9 cellular contexts compared by ENCODE assay signal in genomic region chr5:90529234-90529938, GRCh38. TPM values are rescaled to one million over a fixed set of nuclear protein-coding genes. Genes with fewer than 3 reads are reported as not detected.
DNase-seq lines count a peak whose midpoint lies in the region; ATAC-seq, FAIRE-seq and TF ChIP-seq lines count a peak whose summit lies in the region.
"Had no signal": no experiment of that assay in that cellular context is flagged by ENCODE, and none has a peak within 500 bp of the region (broad histone marks: within the 10 kb centered on the region; RNA-seq: fewer than 3 reads in every experiment).

TSS of gene LYSMD3 (minus strand) at chr5:90529584. CDS start at chr5:90525289, 4,295 bp downstream.

- peak within 1 kb of the TSS; percentile 97 to 98 (median 97) for H3K4me3 ChIP-seq in keratinocyte (ENCODE audit: control insufficient read depth in 2 of 3, extremely low read depth in 1 of 3, insufficient read depth in 2 of 3, low read depth in 1 of 3, low read length in 3 of 3)

- peaks cover 4% of the 10 kb centered on the region for H3K27me3 ChIP-seq in keratinocyte (ENCODE audit: control insufficient read depth, extremely low read depth, insufficient read depth, low read length)

- peak; percentile 93 for ATAC-seq in HG03196 (IDR thresholded peaks at IDR 0.05; ENCODE audit: unreplicated experiment)
- peak; percentile 88 to 91 for ATAC-seq in activated CD4-positive, CD25-positive, alpha-beta regulatory T cell treated with anti-CD3 and anti-CD28 coated beads, Interleukin-2, amount 50 U/mL, for 24 hours

- H3K4me1 ChIP-seq in keratinocyte (ENCODE audit: control insufficient read depth, extremely low read depth, insufficient read depth, low read length): peaks cover 16% of the 10 kb centered on the region

- no peak for TF ChIP-seq CTCF in keratinocyte (optimal IDR thresholded peaks at IDR 0.05 in 1 of 3, IDR thresholded peaks at IDR 0.05 in 1 of 3, conservative IDR thresholded peaks at IDR 0.05 in 1 of 3; ENCODE audit: extremely low read depth in 1 of 3, insufficient read depth in 2 of 3, low read length in 3 of 3)

- peaks cover 43% of the 10 kb centered on the region for H3K79me2 ChIP-seq in keratinocyte (ENCODE audit: control insufficient read depth, insufficient read depth, low read length)

- DNase-seq in AG08396 (ENCODE audit: low spot score): peak; percentile 98
- DNase-seq in NCI-H446 (lab: John Stamatoyannopoulos, UW): peak; percentile 88 to 96
- peak; percentile 98 for DNase-seq in cerebellar cortex (ENCODE audit: low spot score)
- DNase-seq in keratinocyte (ENCODE audit: low read depth, low spot score): peak; percentile 45
- DNase-seq in stimulated activated CD4-positive, alpha-beta T cell treated with anti-CD3 and anti-CD28 coated beads, Interleukin-15, amount 100 ng/mL, for 1 hour (ENCODE audit: low read depth in 1 of 2, low spot score in 1 of 2): peak; percentile 93 to 94

- FAIRE-seq in keratinocyte (lab: Jason Lieb, UNC): no peak
- FAIRE-seq: TTC549 had no signal

- peak within 1 kb of the TSS; percentile 94 for H3K27ac ChIP-seq in keratinocyte (ENCODE audit: control insufficient read depth, insufficient read depth, low read length)

- in situ Hi-C loops in GM18951 (cut with MboI; ENCODE audit: low sequenced_read_pairs, unreplicated experiment): no loop called here

- no peaks in the 10 kb centered on the region for H4K20me1 ChIP-seq in keratinocyte (ENCODE audit: control insufficient read depth, extremely low read depth, insufficient read depth, low read length)

- H3K9me1 ChIP-seq in keratinocyte (ENCODE audit: control insufficient read depth, extremely low read depth, insufficient read depth, low read length): no peaks in the 10 kb centered on the region

- H3K4me2 ChIP-seq in keratinocyte (ENCODE audit: control insufficient read depth, extremely low read depth, insufficient read depth, low read depth, low read length): peak within 1 kb of the TSS; percentile 94

- peak within 1 kb of the TSS; percentile 95 for H3K9ac ChIP-seq in keratinocyte (ENCODE audit: control insufficient read depth, extremely low read depth, insufficient read depth, low read length)

- peak; percentile 91 for TF ChIP-seq POLR2A in GM18951 (IDR thresholded peaks at IDR 0.05; ENCODE audit: extremely low read depth, insufficient read depth, insufficient read length)

- dilution Hi-C loops in keratinocyte (cut with MboI; ENCODE audit: extremely low pct_ligation_motif_present, low sequenced_read_pairs): no loop called here

- no peaks in the 10 kb centered on the region for H3K9me3 ChIP-seq in keratinocyte (ENCODE audit: control insufficient read depth, low read depth, low read length)

- peaks cover 0 to 4% of the 10 kb centered on the region in 2 experiments for H3K36me3 ChIP-seq in keratinocyte (ENCODE audit: control insufficient read depth in 2 of 2, extremely low read depth in 1 of 2, insufficient read depth in 2 of 2, low read length in 2 of 2)

- peak within 1 kb of the TSS; percentile 100 for H2AFZ ChIP-seq in keratinocyte (ENCODE audit: control insufficient read depth, low read length)

RNA-seq across cellular contexts. Expression of gene LYSMD3, which starts in this region (rescaled TPM):
- polyA plus RNA-seq in keratinocyte: 10.1 to 18.9 TPM (median 10.4 TPM) in 3 replicates
- 6.4 TPM for polyA plus RNA-seq in keratinocyte (2011; ENCODE audit: low read depth)
- 7.1 and 14.8 TPM in 2 replicates for polyA plus RNA-seq in keratinocyte (2011; cell fraction: cytosol; rRNA removed)
- polyA plus RNA-seq in keratinocyte (2011; cell fraction: nucleus; rRNA removed): 9.1 and 14.0 TPM in 2 replicates
- polyA plus RNA-seq in keratinocyte (2012; ENCODE audit: low replicate concordance): 7.6 and 9.4 TPM in 2 replicates
- 1.1 to 16.3 TPM (median 9.0 TPM) in 3 replicates for polyA minus RNA-seq in keratinocyte
- 12.9 TPM for polyA minus RNA-seq in keratinocyte (2011; cell fraction: cytosol; rRNA and poly(A)+ RNA removed)
- 5.6 and 10.5 TPM in 2 replicates for polyA minus RNA-seq in keratinocyte (2011; cell fraction: nucleus; rRNA and poly(A)+ RNA removed)

Comparison
In these comparisons a context has a peak if more than half of its experiments do, and no peak if none do; other contexts are left out.
1. Peak in every context shown above with its lines: DNase-seq, ATAC-seq, H3K4me3 ChIP-seq and H3K27ac ChIP-seq.
2. DNase-seq: peak in every context shown above with its lines; median percentile 98 in AG08396; 98 in cerebellar cortex; 94 in stimulated activated CD4-positive, alpha-beta T cell treated with anti-CD3 and anti-CD28 coated beads, Interleukin-15, amount 100 ng/mL, for 1 hour; 92 in NCI-H446; 45 in keratinocyte.